12 cellular contexts compared by ENCODE assay signal in genomic region chr3:143831998-143832397, GRCh38. TPM values are rescaled to one million over a fixed set of nuclear protein-coding genes. Genes with fewer than 3 reads are reported as not detected.
DNase-seq lines count a peak whose midpoint lies in the region; ATAC-seq, FAIRE-seq and TF ChIP-seq lines count a peak whose summit lies in the region.
"Had no signal": no experiment of that assay in that cellular context is flagged by ENCODE, and none has a peak within 500 bp of the region (broad histone marks: within the 10 kb centered on the region; RNA-seq: fewer than 3 reads in every experiment).

No MANE protein-coding gene starts in this region.

- 30 to 48% (median 30%) methylated on average over 1 of the region's 1 CpG for WGBS in small intestine, 3 donors

- ATAC-seq in Right ventricle myocardium inferior (no peak), HG02763 (IDR thresholded peaks at IDR 0.05; ENCODE audit: unreplicated experiment) (peak; percentile 78), HG03520 (IDR thresholded peaks at IDR 0.05; ENCODE audit: unreplicated experiment) (peak; percentile 86)
- ATAC-seq: Panc1 had no signal

- intact Hi-C loops in left ventricle myocardium inferior (cut with micrococcal nuclease): no loop called here
- intact Hi-C loops in Right ventricle myocardium inferior (cut with DNase I): no loop called here
- intact Hi-C loops in head of caudate nucleus (cut with DNase I): no loop called here
- intact Hi-C loops in kidney (cut with DNase I): no loop called here

- no peak for DNase-seq in left ventricle myocardium inferior
- no peak for DNase-seq in Right ventricle myocardium inferior (ENCODE audit: missing footprints)
- DNase-seq in small intestine: no peak
- DNase-seq in head of caudate nucleus: no peak
- no peak for DNase-seq in kidney
- DNase-seq in NK-92 treated with Interleukin-12 subunit alpha and Interleukin-12 subunit beta, amount 100 ng/mL, for 24 hours (lab: John Stamatoyannopoulos, UW): no peak
- DNase-seq: GF-D8, NCI-H1436, uterus had no signal

- H3K9me3 ChIP-seq in left ventricle myocardium inferior (replicated peaks): no peaks in the 10 kb centered on the region
- H3K9me3 ChIP-seq in small intestine (ENCODE audit: control insufficient read depth, low read depth): no peaks in the 10 kb centered on the region
- H3K9me3 ChIP-seq in kidney (ENCODE audit: control insufficient read depth in 1 of 2, low read length in 2 of 2): no peaks in the 10 kb centered on the region
- H3K9me3 ChIP-seq: uterus had no signal

- H3K36me3 ChIP-seq in left ventricle myocardium inferior (no peaks in the 10 kb centered on the region), small intestine (ENCODE audit: control insufficient read depth in 2 of 2, insufficient read depth in 2 of 2, low read length in 2 of 2) (no peaks in the 10 kb centered on the region), kidney (ENCODE audit: control insufficient read depth in 1 of 2, insufficient read depth in 2 of 2, low read length in 2 of 2) (no peaks in the 10 kb centered on the region)
- H3K36me3 ChIP-seq: uterus had no signal

- H3K27ac ChIP-seq in left ventricle myocardium inferior (replicated peaks) (peak overlapping the region; percentile 36), small intestine (ENCODE audit: low read depth in 1 of 2, low read length in 1 of 2) (no peak overlapping the region), kidney (ENCODE audit: low read depth in 2 of 2, low read length in 2 of 2) (no peak overlapping the region)

- H3K9ac ChIP-seq in kidney (ENCODE audit: low read length in 2 of 2): no peak overlapping the region

- H3K27me3 ChIP-seq in left ventricle myocardium inferior (ENCODE audit: low read depth) (no peaks in the 10 kb centered on the region), small intestine (ENCODE audit: control insufficient read depth in 2 of 2, insufficient read depth in 2 of 2, low read length in 2 of 2) (no peaks in the 10 kb centered on the region)
- H3K27me3 ChIP-seq: uterus had no signal

- H3K4me3 ChIP-seq in left ventricle myocardium inferior (no peak overlapping the region), small intestine (ENCODE audit: low read depth in 1 of 2, low read length in 2 of 2) (no peak overlapping the region), kidney (ENCODE audit: low read length in 2 of 2) (no peak overlapping the region)
- H3K4me3 ChIP-seq: uterus had no signal

- FAIRE-seq in small intestine (lab: Jason Lieb, UNC) (no peak), kidney (lab: Jason Lieb, UNC) (no peak)

- H3K4me1 ChIP-seq in left ventricle myocardium inferior: peaks cover 8% of the 10 kb centered on the region
- peaks cover 0 to 4% of the 10 kb centered on the region in 2 donors for H3K4me1 ChIP-seq in small intestine (ENCODE audit: control insufficient read depth in 2 of 2, insufficient read depth in 1 of 2, low read depth in 1 of 2, low read length in 1 of 2)
- H3K4me1 ChIP-seq in kidney (ENCODE audit: control insufficient read depth in 1 of 2, insufficient read depth in 1 of 2, low read depth in 1 of 2, low read length in 2 of 2): no peaks in the 10 kb centered on the region

- TF ChIP-seq CTCF in left ventricle myocardium inferior (IDR thresholded peaks at IDR 0.05; ENCODE audit: borderline replicate concordance) (no peak), kidney (IDR thresholded peaks at IDR 0.05; ENCODE audit: borderline replicate concordance, extremely low read depth, insufficient read depth) (no peak)

RNA-seq across cellular contexts. Expression of gene SLC9A9, which starts 16.3 kb away (rescaled TPM):
- total RNA-seq in left ventricle myocardium inferior: 4.9 TPM
- total RNA-seq in Right ventricle myocardium inferior: 9.3 TPM
- 1 to 10 TPM in 2 of 3 donors, not detected in 1; 1.4 to 4.1 TPM for polyA plus RNA-seq in small intestine
- 16.5 TPM for total RNA-seq in kidney
- polyA plus RNA-seq in kidney (ENCODE audit: insufficient read depth, low read depth, low replicate concordance): 3.7 TPM
